8 cellular contexts compared by ENCODE assay signal in the genomic region with DNA sequence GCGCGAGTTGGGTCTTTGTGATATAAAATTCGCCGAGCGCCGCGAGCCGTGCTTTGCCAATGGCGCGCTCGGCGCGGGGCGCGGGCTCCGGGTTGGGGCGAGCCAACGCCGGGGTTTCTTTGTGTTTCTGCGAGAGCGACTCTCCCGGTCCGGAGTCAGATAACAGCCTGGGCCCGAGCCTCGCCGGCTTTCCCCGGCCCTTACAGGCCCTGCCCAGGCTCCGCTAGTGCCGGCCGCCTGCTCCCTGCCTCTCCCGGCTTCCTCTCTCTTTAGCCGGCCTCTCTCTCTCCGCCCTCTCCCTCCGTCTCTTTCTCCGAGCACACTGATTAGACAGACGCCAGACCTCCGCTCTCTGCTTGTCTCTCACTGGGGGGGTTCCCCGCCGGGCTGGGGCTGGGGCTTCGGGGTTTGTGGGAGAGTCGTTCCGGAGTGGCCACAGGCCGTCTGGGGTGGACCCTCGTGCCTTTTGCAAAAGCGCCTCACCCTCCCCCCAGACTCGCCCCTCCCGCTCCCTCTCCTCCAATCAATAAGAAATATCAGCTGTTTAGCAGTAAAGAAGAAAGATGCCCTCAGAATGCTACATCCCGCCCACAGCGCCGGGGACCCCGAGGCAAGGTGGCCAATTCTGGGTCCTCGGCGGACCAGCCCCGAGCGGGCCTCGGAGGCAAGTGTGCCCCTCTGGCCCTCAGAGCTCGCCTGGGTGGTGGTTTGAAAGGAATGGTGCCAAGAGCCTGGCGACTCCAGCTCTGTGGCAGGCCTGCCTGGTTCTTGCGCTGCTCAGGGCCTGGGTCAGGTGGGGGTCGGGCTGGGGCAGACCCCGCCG. TPM values are rescaled to one million over a fixed set of nuclear protein-coding genes. Genes with fewer than 3 reads are reported as not detected.
DNase-seq lines count a peak whose midpoint lies in the region; ATAC-seq and TF ChIP-seq lines count a peak whose summit lies in the region.

No MANE protein-coding gene starts in this region.

- ATAC-seq in natural killer cell treated with Interleukin-12 subunit alpha and Interleukin-12 subunit beta and Interleukin-15 and Interleukin-18, amount 100 ng/mL, for 72 hours: no peak
- ATAC-seq in HG03139 (IDR thresholded peaks at IDR 0.05; ENCODE audit: unreplicated experiment): no peak

- H3K27ac Mint-ChIP-seq in natural killer cell treated with Interleukin-12 subunit alpha and Interleukin-12 subunit beta and Interleukin-15 and Interleukin-18, amount 100 ng/mL, for 72 hours: no peak overlapping the region

- H3K27me3 Mint-ChIP-seq in natural killer cell treated with Interleukin-12 subunit alpha and Interleukin-12 subunit beta and Interleukin-15 and Interleukin-18, amount 100 ng/mL, for 72 hours: peaks cover 40 to 62% of the 10 kb centered on the region in 2 donors

- peak overlapping the region; percentile 98 for H3K27ac ChIP-seq in RWPE1

- peak overlapping the region; percentile 83 for H3K4me3 ChIP-seq in epithelial cell of proximal tubule (ENCODE audit: low read depth, low read length)

- no peak for TF ChIP-seq CTCF in RWPE1 (conservative IDR thresholded peaks at IDR 0.05; ENCODE audit: low read depth)
- no peak for TF ChIP-seq CTCF in epithelial cell of proximal tubule (conservative IDR thresholded peaks at IDR 0.05; ENCODE audit: low read depth, low read length)

- peaks cover 6 to 23% of the 10 kb centered on the region in 2 donors for H3K4me1 Mint-ChIP-seq in natural killer cell treated with Interleukin-12 subunit alpha and Interleukin-12 subunit beta and Interleukin-15 and Interleukin-18, amount 100 ng/mL, for 72 hours (ENCODE audit: low read depth in 2 of 2)

- peak; percentile 32 to 41 for DNase-seq in NCI-H2081 (lab: John Stamatoyannopoulos, UW)
- no peak for DNase-seq in NCI-H2081 treated with DMSO at 0.1 percent for 48 hours (lab: John Stamatoyannopoulos, UW)
- DNase-seq in RWPE1 (ENCODE audit: low spot score): no peak
- no peak for DNase-seq in epithelial cell of proximal tubule (ENCODE audit: low read depth)
- no peak for DNase-seq in natural killer cell treated with Interleukin-12 subunit alpha and Interleukin-12 subunit beta and Interleukin-15 and Interleukin-18, amount 100 ng/mL, for 72 hours (ENCODE audit: low spot score)
- DNase-seq in kidney tubule cell (ENCODE audit: low spot score): no peak
- DNase-seq in amniotic stem cell (lab: John Stamatoyannopoulos, UW): no peak

- POLR2A ChIA-PET in RWPE1 (lab: Yijun Ruan, JAX; ENCODE audit: low non-redundant PET): no interaction called here

- H3K9me3 Mint-ChIP-seq in natural killer cell treated with Interleukin-12 subunit alpha and Interleukin-12 subunit beta and Interleukin-15 and Interleukin-18, amount 100 ng/mL, for 72 hours: no peaks in the 10 kb centered on the region

- peak overlapping the region; percentile 72 for H3K4me3 Mint-ChIP-seq in natural killer cell treated with Interleukin-12 subunit alpha and Interleukin-12 subunit beta and Interleukin-15 and Interleukin-18, amount 100 ng/mL, for 72 hours

- peaks cover 28% of the 10 kb centered on the region for H3K36me3 Mint-ChIP-seq in natural killer cell treated with Interleukin-12 subunit alpha and Interleukin-12 subunit beta and Interleukin-15 and Interleukin-18, amount 100 ng/mL, for 72 hours

- CTCF ChIA-PET in RWPE1 (lab: Yijun Ruan, JAX): no interaction called here

RNA-seq across cellular contexts. Expression of a gene that starts 2.9 kb away (rescaled TPM):
- 17.6 and 17.7 TPM in 2 replicates for total RNA-seq in epithelial cell of proximal tubule
- total RNA-seq in natural killer cell treated with Interleukin-12 subunit alpha and Interleukin-12 subunit beta and Interleukin-15 and Interleukin-18, amount 100 ng/mL, for 72 hours: not detected

Comparison
In these comparisons a context has a peak if more than half of its experiments do, and no peak if none do; other contexts are left out.
1. DNase-seq: peak in NCI-H2081 (2 of 2); none in NCI-H2081 treated with DMSO at 0.1 percent for 48 hours (single experiment), RWPE1 (single experiment), epithelial cell of proximal tubule (single experiment), natural killer cell treated with Interleukin-12 subunit alpha and Interleukin-12 subunit beta and Interleukin-15 and Interleukin-18, amount 100 ng/mL, for 72 hours (single experiment), kidney tubule cell (single experiment) and amniotic stem cell (single experiment).
2. RNA of a gene that starts 2.9 kb away (total RNA-seq): 17.6 to 17.7 TPM in epithelial cell of proximal tubule; not detected in natural killer cell treated with Interleukin-12 subunit alpha and Interleukin-12 subunit beta and Interleukin-15 and Interleukin-18, amount 100 ng/mL, for 72 hours; every median in the first group is over 10 times any median in the second.